In genomic region chr2:219449609-219450008, GRCh38 we compare ENCODE assay signal across 24 cellular contexts. TPM values are rescaled to one million over a fixed set of nuclear protein-coding genes. Genes with fewer than 3 reads are reported as not detected.
A peak's percentile ranks its signal among the peaks of the same experiment; 100 is the strongest.
DNase-seq lines count a peak whose midpoint lies in the region; ATAC-seq and TF ChIP-seq lines count a peak whose summit lies in the region.
"Had no signal": no experiment of that assay in that cellular context is flagged by ENCODE, and none has a peak within 500 bp of the region (broad histone marks: within the 10 kb centered on the region; RNA-seq: fewer than 3 reads in every experiment).

No MANE protein-coding gene starts in this region.

- H3K4me2 ChIP-seq in BLaER1 (peak overlapping the region; percentile 69; the same call in 1 of the 2 replicates), IMR-90 (ENCODE audit: low read depth, low read length) (no peak overlapping the region)

- WGBS in IMR-90 (ENCODE audit: extremely low coverage in 2 of 2, insufficient read length in 1 of 2), 2 experiments: 63% methylated on average over 2 of the region's 5 CpGs; no CpG with 5 or more reads in 1 of the 2 experiments
- WGBS in sigmoid colon, 2 donors: 76 to 90% methylated on average over 5 of the region's 5 CpGs

- H3K79me1 ChIP-seq in IMR-90 (ENCODE audit: low read depth in 1 of 2, low read length in 2 of 2): peaks cover 12 to 44% of the 10 kb centered on the region in 2 experiments

- peaks cover 13% of the 10 kb centered on the region for H3K9me3 Mint-ChIP-seq in glutamatergic neuron (ENCODE audit: unreplicated experiment)
- H3K9me3 Mint-ChIP-seq: activated B cell treated with CpG ODN at 0.5 μM for 24 hours; activated naive CD4-positive, alpha-beta T cell treated with anti-CD3 and anti-CD28 coated beads, Interleukin-2, amount 10 ng/mL, durations not matched to agents 7 days and 5 days; activated T-helper 1 cell treated with anti-CD3 and anti-CD28 coated beads, Interleukin-12 subunit alpha, Interleukin-12 subunit beta, Interleukin-2, Interleukin-4 antibody, amounts not matched to agents 30 ng/mL and 10 ng/mL and 1 ng/mL, durations not matched to agents 14 hours and 24 hours and 36 hours; neural crest cell had no signal

- no peaks in the 10 kb centered on the region for H3K36me3 Mint-ChIP-seq in glutamatergic neuron (ENCODE audit: unreplicated experiment)
- H3K36me3 Mint-ChIP-seq: activated naive CD4-positive, alpha-beta T cell treated with anti-CD3 and anti-CD28 coated beads, Interleukin-2, amount 10 ng/mL, durations not matched to agents 7 days and 5 days had no signal

- H3K18ac ChIP-seq in IMR-90 (ENCODE audit: low read depth, low read length): no peak overlapping the region

- POLR2A ChIA-PET in IMR-90 (lab: Charles Lee; ENCODE audit: unreplicated experiment): no interaction called here

- no peak overlapping the region for H3K56ac ChIP-seq in IMR-90 (ENCODE audit: extremely low read depth, insufficient read depth, low read length)

- CTCF ChIA-PET in IMR-90 (lab: Yijun Ruan, JAX): no interaction called here

- H2AK9ac ChIP-seq in IMR-90 (replicated peaks; ENCODE audit: low read depth, low read length, poor library complexity): peak overlapping the region; percentile 1

- H3K9me3 ChIP-seq in BLaER1: no peaks in the 10 kb centered on the region
- no peaks in the 10 kb centered on the region for H3K9me3 ChIP-seq in IMR-90 (ENCODE audit: control insufficient read depth, insufficient read depth, low read length)
- no peaks in the 10 kb centered on the region for H3K9me3 ChIP-seq in sigmoid colon

- peaks cover 11% of the 10 kb centered on the region; the same call in 1 of the 2 replicates for H3K36me3 ChIP-seq in BLaER1
- peaks cover 42% of the 10 kb centered on the region for H3K36me3 ChIP-seq in IMR-90 (ENCODE audit: control insufficient read depth, insufficient read depth, low read length)
- peaks cover 0 to 15% (median 3%) of the 10 kb centered on the region in 4 donors for H3K36me3 ChIP-seq in sigmoid colon

- 0 out of 2 replicates have a peak overlapping the region, but pooled peaks have one; percentile 12 for H2BK20ac ChIP-seq in IMR-90 (ENCODE audit: low read depth, low read length)

- BruUV-seq in IMR-90 (replicated peaks; lab: Mats Ljungman, UMichigan): no TSS peak

- in situ Hi-C loops in IMR-90 (cut with MboI; ENCODE audit: low sequenced_read_pairs): no loop called here

- H3K4ac ChIP-seq in IMR-90 (ENCODE audit: low read depth, low read length): 0 out of 2 replicates have a peak overlapping the region, but pooled peaks have one; percentile 33

- peaks cover 31% of the 10 kb centered on the region for H3K9me1 ChIP-seq in IMR-90 (ENCODE audit: insufficient read depth, low read length)

- H3K4me1 Mint-ChIP-seq in glutamatergic neuron (ENCODE audit: low read depth, unreplicated experiment): peaks cover 29% of the 10 kb centered on the region
- H3K4me1 Mint-ChIP-seq: activated B cell treated with CpG ODN at 0.5 μM for 24 hours had no signal

- H3K27me3 ChIP-seq in BLaER1 (peaks cover 61% of the 10 kb centered on the region), IMR-90 (ENCODE audit: control insufficient read depth, insufficient read depth, low read length) (no peaks in the 10 kb centered on the region), sigmoid colon (peaks cover 0 to 11% (median 0%) of the 10 kb centered on the region in 3 donors)

- ATAC-seq in IMR-90 (ENCODE audit: low read depth) (no peak), HG02798 (IDR thresholded peaks at IDR 0.05; ENCODE audit: poor library complexity, unreplicated experiment) (no peak)
- ATAC-seq: esophagus mucosa, HCT116 had no signal

- H3K4me1 ChIP-seq in BLaER1: peaks cover 50% of the 10 kb centered on the region
- H3K4me1 ChIP-seq in IMR-90 (ENCODE audit: control insufficient read depth, insufficient read depth, low read length): peaks cover 40% of the 10 kb centered on the region
- peaks cover 0 to 99% (median 91%) of the 10 kb centered on the region in 4 donors for H3K4me1 ChIP-seq in sigmoid colon

- dilution Hi-C loops in IMR-90 (cut with HindIII; ENCODE audit: low sequenced_read_pairs, unreplicated experiment): no loop called here

- H3K27ac Mint-ChIP-seq in glutamatergic neuron (ENCODE audit: unreplicated experiment): peak overlapping the region; percentile 38
- H3K27ac Mint-ChIP-seq: activated B cell treated with CpG ODN at 0.5 μM for 24 hours; activated naive CD4-positive, alpha-beta T cell treated with anti-CD3 and anti-CD28 coated beads, Interleukin-2, amount 10 ng/mL, durations not matched to agents 7 days and 5 days; activated T-helper 1 cell treated with anti-CD3 and anti-CD28 coated beads, Interleukin-12 subunit alpha, Interleukin-12 subunit beta, Interleukin-2, Interleukin-4 antibody, amounts not matched to agents 30 ng/mL and 10 ng/mL and 1 ng/mL, durations not matched to agents 14 hours and 24 hours and 36 hours; progenitor cell of endocrine pancreas had no signal

- no peak overlapping the region for H3K9ac ChIP-seq in BLaER1
- no peak overlapping the region for H3K9ac ChIP-seq in IMR-90 (ENCODE audit: low read depth, low read length)

- TF ChIP-seq POLR2A in IMR-90 (IDR thresholded peaks at IDR 0.05; ENCODE audit: low read depth, low read length) (no peak), sigmoid colon (IDR thresholded peaks at IDR 0.05) (no peak)

- H3K23ac ChIP-seq in IMR-90 (ENCODE audit: low read depth, low read length): no peak overlapping the region

- no peak for TF ChIP-seq EP300 in sigmoid colon (IDR thresholded peaks at IDR 0.05)

- H4K20me1 ChIP-seq in BLaER1 (peaks cover 33% of the 10 kb centered on the region), IMR-90 (ENCODE audit: insufficient read depth, low read length) (no peaks in the 10 kb centered on the region; the same call in 1 of the 2 replicates)

- peak overlapping the region; percentile 1; the same call in 1 of the 2 replicates for H2AK5ac ChIP-seq in IMR-90 (ENCODE audit: low read depth, low read length)

- TF ChIP-seq CTCF in IMR-90 (conservative IDR thresholded peaks at IDR 0.05; ENCODE audit: low read depth, low read length): no peak
- TF ChIP-seq CTCF in glutamatergic neuron (IDR thresholded peaks at IDR 0.05; ENCODE audit: partially characterized antibody, unreplicated experiment): no peak
- no peak for TF ChIP-seq CTCF in sigmoid colon (IDR thresholded peaks at IDR 0.05)

- H2BK120ac ChIP-seq in IMR-90 (ENCODE audit: low read depth, low read length): no peak overlapping the region

- intact Hi-C loops in IMR-90 (cut with micrococcal nuclease) (no loop called here), sigmoid colon (cut with DNase I) (loop anchor here (5.0 kb wide), 1 partner anchor 42 kb away; no protein-coding TSS in a partner anchor)

- no peak overlapping the region for H4K8ac ChIP-seq in IMR-90 (ENCODE audit: low read depth in 2 of 2, low read length in 2 of 2)

- H2BK5ac ChIP-seq in IMR-90 (ENCODE audit: low read depth, low read length, poor library complexity, severe bottlenecking): peak overlapping the region; percentile 1

- no peak overlapping the region for H2AFZ ChIP-seq in IMR-90 (replicated peaks; ENCODE audit: low read length, poor library complexity)

- no peak overlapping the region for H3K14ac ChIP-seq in IMR-90 (replicated peaks; ENCODE audit: low read depth, low read length)

- H3K4me3 ChIP-seq in BLaER1 (no peak overlapping the region), IMR-90 (ENCODE audit: insufficient read depth, low read depth, low read length) (no peak overlapping the region), sigmoid colon (peak overlapping the region; percentile 31 to 52 (median 48))

- H3K27ac ChIP-seq in BLaER1: no peak overlapping the region
- no peak overlapping the region for H3K27ac ChIP-seq in IMR-90 (ENCODE audit: insufficient read depth, low read length)
- peak overlapping the region; percentile 96 to 99 (median 99) for H3K27ac ChIP-seq in sigmoid colon
- H3K27ac ChIP-seq: HL-60 had no signal

- DNase-seq in IMR-90 (no peak), glutamatergic neuron (no peak), sigmoid colon (no peak), cortex of kidney (lab: John Stamatoyannopoulos, UW) (no peak), AG08396 (ENCODE audit: low spot score) (no peak)
- DNase-seq in activated CD4-positive, alpha-beta T cell treated with anti-CD3 and anti-CD28 coated beads for 4 hours: no peak
- DNase-seq: ACHN; activated B cell treated with CpG ODN at 0.5 μM for 24 hours; activated CD4-positive, alpha-beta T cell treated with anti-CD3 and anti-CD28 coated beads, Interleukin-2, amount 50 U/mL, for 4 hours; activated naive CD4-positive, alpha-beta T cell treated with anti-CD3 and anti-CD28 coated beads, Interleukin-2, amount 10 ng/mL, durations not matched to agents 7 days and 5 days; C1 segment of cervical spinal cord; Calu3; midbrain; NCI-H1048; NCI-H1694 treated with DMSO at 0.1 percent for 48 hours; NCI-H748 treated with DMSO at 0.1 percent for 48 hours had no signal

- peak overlapping the region; percentile 32 for H3K4me3 Mint-ChIP-seq in glutamatergic neuron (ENCODE audit: unreplicated experiment)
- H3K4me3 Mint-ChIP-seq: activated B cell treated with CpG ODN at 0.5 μM for 24 hours; activated naive CD4-positive, alpha-beta T cell treated with anti-CD3 and anti-CD28 coated beads, Interleukin-2, amount 10 ng/mL, durations not matched to agents 7 days and 5 days; activated T-helper 1 cell treated with anti-CD3 and anti-CD28 coated beads, Interleukin-12 subunit alpha, Interleukin-12 subunit beta, Interleukin-2, Interleukin-4 antibody, amounts not matched to agents 30 ng/mL and 10 ng/mL and 1 ng/mL, durations not matched to agents 14 hours and 24 hours and 36 hours; neural crest cell had no signal

- no peak overlapping the region; the same call in 1 of the 2 replicates for H4K91ac ChIP-seq in IMR-90 (ENCODE audit: insufficient read depth, low read depth, low read length)

- H3K27me3 Mint-ChIP-seq in glutamatergic neuron (ENCODE audit: unreplicated experiment): peaks cover 26% of the 10 kb centered on the region

- TF ChIP-seq RAD21 in IMR-90 (IDR thresholded peaks at IDR 0.05; ENCODE audit: low read length): no peak

- H4K5ac ChIP-seq in IMR-90 (ENCODE audit: low read depth, low read length): no peak overlapping the region

- no peak overlapping the region for H2BK15ac ChIP-seq in IMR-90 (ENCODE audit: low read depth, low read length)

RNA-seq across cellular contexts. Expression of gene SPEG, which starts 15.0 kb away (rescaled TPM):
- total RNA-seq in IMR-90 (2012; rRNA removed): 6.8 and 7.8 TPM in 2 replicates
- polyA plus RNA-seq in IMR-90 (2012; rRNA removed): 81.6 and 109 TPM in 2 replicates
- 37.7 and 53.1 TPM in 2 replicates for polyA plus RNA-seq in IMR-90 (2012; cell fraction: cytosol; rRNA removed)
- 492 and 808 TPM in 2 replicates for polyA plus RNA-seq in IMR-90 (2012; cell fraction: nucleus; rRNA removed; ENCODE audit: low replicate concordance)
- total RNA-seq in glutamatergic neuron (ENCODE audit: unreplicated experiment): 92.9 TPM
- total RNA-seq in sigmoid colon: 100 to 1,000 TPM; 123 to 321 (median 194) TPM
- polyA plus RNA-seq in sigmoid colon: 10 to 100 TPM in 2 of 3 donors, 1 to 10 TPM in 1; 6.0 to 25.4 (median 13.4) TPM

RNA-seq across cellular contexts. Expression of gene DES, which starts 31.4 kb away (rescaled TPM):
- total RNA-seq in IMR-90 (2012; rRNA removed) (3.3 and 4.3 TPM in 2 replicates), glutamatergic neuron (ENCODE audit: unreplicated experiment) (1.3 TPM), sigmoid colon (over 10,000 TPM in 3 of 4 donors, 1,000 to 10,000 TPM in 1; 7,366 to 30,562 (median 13,340) TPM)
- polyA plus RNA-seq in IMR-90 (2012; rRNA removed) (4.0 and 4.9 TPM in 2 replicates), sigmoid colon (100 to 1,000 TPM in 2 of 3 donors, 10 to 100 TPM in 1; 35.1 to 264 (median 162) TPM)
- polyA plus RNA-seq in IMR-90 (2012; cell fraction: cytosol; rRNA removed): 3.4 and 4.1 TPM in 2 replicates
- 3.2 TPM in 2 replicates for polyA plus RNA-seq in IMR-90 (2012; cell fraction: nucleus; rRNA removed; ENCODE audit: low replicate concordance)
- total RNA-seq: activated B cell treated with CpG ODN at 0.5 μM for 24 hours; activated T-helper 1 cell treated with anti-CD3 and anti-CD28 coated beads, Interleukin-12 subunit alpha, Interleukin-12 subunit beta, Interleukin-2, Interleukin-4 antibody, amounts not matched to agents 30 ng/mL and 10 ng/mL and 1 ng/mL, durations not matched to agents 14 hours and 24 hours and 36 hours; Calu3; progenitor cell of endocrine pancreas had no signal

RNA-seq across cellular contexts. Expression of gene GMPPA, which starts 49.1 kb away (rescaled TPM):
- total RNA-seq in IMR-90 (2012; rRNA removed) (93.0 and 103 TPM in 2 replicates), glutamatergic neuron (ENCODE audit: unreplicated experiment) (23.2 TPM), sigmoid colon (10 to 100 TPM; 13.9 to 24.7 (median 21.3) TPM)
- polyA plus RNA-seq in IMR-90 (2012; rRNA removed) (124 and 134 TPM in 2 replicates), sigmoid colon (10 to 100 TPM; 42.6 to 52.8 (median 44.2) TPM)
- 73.7 and 110 TPM in 2 replicates for polyA plus RNA-seq in IMR-90 (2012; cell fraction: cytosol; rRNA removed)
- 322 and 367 TPM in 2 replicates for polyA plus RNA-seq in IMR-90 (2012; cell fraction: nucleus; rRNA removed; ENCODE audit: low replicate concordance)

Comparison
In these comparisons a context has a peak if more than half of its experiments do, and no peak if none do; other contexts are left out.
1. H3K27ac ChIP-seq: peak in sigmoid colon (4 of 4); none in BLaER1 (single experiment) and IMR-90 (single experiment).
2. H3K4me3 ChIP-seq: peak in sigmoid colon (4 of 4); none in BLaER1 (single experiment) and IMR-90 (single experiment).
3. RNA of gene SPEG, which starts 15.0 kb away (total RNA-seq): 123 to 321 TPM in sigmoid colon and 92.9 TPM in glutamatergic neuron (single experiment); 6.8 to 7.8 TPM in IMR-90; every median in the first group is over 10 times any median in the second.
4. RNA of gene DES, which starts 31.4 kb away (total RNA-seq): 7,366 to 30,562 TPM in sigmoid colon; 3.3 to 4.3 TPM in IMR-90 and 1.3 TPM in glutamatergic neuron (single experiment); every median in the first group is over 1,000 times any median in the second.